1 cellular context compared by ENCODE assay signal in the genomic region with DNA sequence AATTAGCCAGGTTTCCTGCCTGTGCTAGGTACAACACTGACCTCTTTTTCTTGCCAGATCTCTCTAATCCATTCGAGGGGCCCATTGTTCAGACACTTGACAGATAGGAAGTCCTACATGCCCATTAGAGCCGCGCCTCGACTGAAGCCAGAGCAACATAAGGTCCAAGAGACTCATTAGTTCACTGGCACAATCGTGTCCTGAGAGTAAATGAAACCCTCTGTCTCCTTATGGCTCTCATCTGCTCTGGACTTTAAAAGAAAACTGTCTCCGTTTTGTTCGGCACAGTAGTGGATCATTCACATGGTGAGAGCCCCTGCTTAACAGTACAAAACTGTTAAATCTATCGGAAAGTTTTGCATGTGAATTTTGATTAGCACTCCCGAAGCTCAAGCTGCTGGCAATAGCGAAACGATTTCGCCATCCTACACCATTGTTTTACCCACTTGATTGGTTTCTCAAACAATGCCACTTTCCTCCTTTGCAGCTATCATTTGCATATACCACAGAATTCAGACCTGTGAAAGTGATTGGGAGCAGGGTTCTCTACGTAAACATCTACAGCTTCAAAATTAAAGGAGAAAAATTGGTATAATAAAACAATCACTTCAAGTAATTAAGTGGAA.
TF ChIP-seq lines count a peak whose summit lies in the region.

No MANE protein-coding gene starts in this region.

TF ChIP-seq in Ishikawa, 13 proteins besides CTCF, POLR2A, EP300 and RAD21:
- TF ChIP-seq, protein P1, sequence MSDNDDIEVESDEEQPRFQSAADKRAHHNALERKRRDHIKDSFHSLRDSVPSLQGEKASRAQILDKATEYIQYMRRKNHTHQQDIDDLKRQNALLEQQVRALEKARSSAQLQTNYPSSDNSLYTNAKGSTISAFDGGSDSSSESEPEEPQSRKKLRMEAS (IDR thresholded peaks at IDR 0.05), result peak; percentile 26; the same call in 1 of the 2 replicates
- TF ChIP-seq CEBPB (IDR thresholded peaks at IDR 0.05), result peak; percentile 52; the same call in 1 of the 2 replicates
- TF ChIP-seq, protein P2, sequence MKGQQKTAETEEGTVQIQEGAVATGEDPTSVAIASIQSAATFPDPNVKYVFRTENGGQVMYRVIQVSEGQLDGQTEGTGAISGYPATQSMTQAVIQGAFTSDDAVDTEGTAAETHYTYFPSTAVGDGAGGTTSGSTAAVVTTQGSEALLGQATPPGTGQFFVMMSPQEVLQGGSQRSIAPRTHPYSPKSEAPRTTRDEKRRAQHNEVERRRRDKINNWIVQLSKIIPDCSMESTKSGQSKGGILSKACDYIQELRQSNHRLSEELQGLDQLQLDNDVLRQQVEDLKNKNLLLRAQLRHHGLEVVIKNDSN (IDR thresholded peaks at IDR 0.05), result no peak
- TF ChIP-seq, protein P3, sequence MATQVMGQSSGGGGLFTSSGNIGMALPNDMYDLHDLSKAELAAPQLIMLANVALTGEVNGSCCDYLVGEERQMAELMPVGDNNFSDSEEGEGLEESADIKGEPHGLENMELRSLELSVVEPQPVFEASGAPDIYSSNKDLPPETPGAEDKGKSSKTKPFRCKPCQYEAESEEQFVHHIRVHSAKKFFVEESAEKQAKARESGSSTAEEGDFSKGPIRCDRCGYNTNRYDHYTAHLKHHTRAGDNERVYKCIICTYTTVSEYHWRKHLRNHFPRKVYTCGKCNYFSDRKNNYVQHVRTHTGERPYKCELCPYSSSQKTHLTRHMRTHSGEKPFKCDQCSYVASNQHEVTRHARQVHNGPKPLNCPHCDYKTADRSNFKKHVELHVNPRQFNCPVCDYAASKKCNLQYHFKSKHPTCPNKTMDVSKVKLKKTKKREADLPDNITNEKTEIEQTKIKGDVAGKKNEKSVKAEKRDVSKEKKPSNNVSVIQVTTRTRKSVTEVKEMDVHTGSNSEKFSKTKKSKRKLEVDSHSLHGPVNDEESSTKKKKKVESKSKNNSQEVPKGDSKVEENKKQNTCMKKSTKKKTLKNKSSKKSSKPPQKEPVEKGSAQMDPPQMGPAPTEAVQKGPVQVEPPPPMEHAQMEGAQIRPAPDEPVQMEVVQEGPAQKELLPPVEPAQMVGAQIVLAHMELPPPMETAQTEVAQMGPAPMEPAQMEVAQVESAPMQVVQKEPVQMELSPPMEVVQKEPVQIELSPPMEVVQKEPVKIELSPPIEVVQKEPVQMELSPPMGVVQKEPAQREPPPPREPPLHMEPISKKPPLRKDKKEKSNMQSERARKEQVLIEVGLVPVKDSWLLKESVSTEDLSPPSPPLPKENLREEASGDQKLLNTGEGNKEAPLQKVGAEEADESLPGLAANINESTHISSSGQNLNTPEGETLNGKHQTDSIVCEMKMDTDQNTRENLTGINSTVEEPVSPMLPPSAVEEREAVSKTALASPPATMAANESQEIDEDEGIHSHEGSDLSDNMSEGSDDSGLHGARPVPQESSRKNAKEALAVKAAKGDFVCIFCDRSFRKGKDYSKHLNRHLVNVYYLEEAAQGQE (IDR thresholded peaks at IDR 0.05; ENCODE audit: low read depth), result no peak
